8 cellular contexts compared by ENCODE assay signal in the genomic region with DNA sequence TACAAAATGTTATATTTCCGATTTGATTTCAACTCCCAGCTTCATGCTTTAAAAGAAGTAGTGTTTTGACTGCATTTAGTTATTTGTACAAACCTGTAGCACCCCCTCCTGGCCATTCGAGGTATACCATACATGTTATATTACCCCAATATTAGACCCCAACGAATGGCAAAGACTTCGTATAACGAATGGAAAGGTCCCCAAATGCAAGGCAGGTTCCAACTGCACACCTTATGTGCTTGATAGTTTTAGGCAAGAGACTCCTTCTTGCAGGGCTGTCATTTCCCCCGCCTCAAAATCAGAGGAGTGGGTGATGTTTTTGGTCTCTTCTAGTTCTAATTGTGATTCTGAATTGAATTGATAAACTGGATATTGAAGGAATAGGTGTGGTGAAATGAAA.
DNase-seq lines count a peak whose midpoint lies in the region; ATAC-seq and TF ChIP-seq lines count a peak whose summit lies in the region.

No MANE protein-coding gene starts in this region.

- H3K9me2 ChIP-seq in PC-3 (replicated peaks; ENCODE audit: low read length) = no peaks in the 10 kb centered on the region

- intact Hi-C loops in Caco-2 (cut with micrococcal nuclease; ENCODE audit: unreplicated experiment) = no loop called here
- intact Hi-C loops in PC-3 (cut with micrococcal nuclease) = no loop called here

- BruUV-seq in Caco-2 (replicated peaks; lab: Mats Ljungman, UMichigan) (no TSS peak), PC-3 (replicated peaks; lab: Mats Ljungman, UMichigan) (no TSS peak)

- no peaks in the 10 kb centered on the region for H4K20me1 ChIP-seq in PC-3 (ENCODE audit: low read length)

- no peak overlapping the region for H3K27ac Mint-ChIP-seq in Caco-2 (ENCODE audit: unreplicated experiment)

- peaks cover 15% of the 10 kb centered on the region for H3K27me3 Mint-ChIP-seq in Caco-2 (ENCODE audit: insufficient read depth, unreplicated experiment)

- H3K4me2 ChIP-seq in PC-3 (ENCODE audit: low read length) = no peak overlapping the region

- H3K36me3 ChIP-seq in Caco-2 (ENCODE audit: control insufficient read depth, insufficient read depth, low read length) = no peaks in the 10 kb centered on the region
- H3K36me3 ChIP-seq in PC-3 (ENCODE audit: low read depth, low read length) = no peaks in the 10 kb centered on the region
- H3K36me3 ChIP-seq in kidney epithelial cell (ENCODE audit: control insufficient read depth, insufficient read depth, low read length) = no peaks in the 10 kb centered on the region

- no peaks in the 10 kb centered on the region for H3K9me3 Mint-ChIP-seq in Caco-2 (ENCODE audit: unreplicated experiment)

- ATAC-seq in GM21381 (IDR thresholded peaks at IDR 0.05; ENCODE audit: unreplicated experiment) = peak; percentile 48
- ATAC-seq in PC-3 = no peak
- ATAC-seq in HG02678 (IDR thresholded peaks at IDR 0.05; ENCODE audit: unreplicated experiment) = no peak
- ATAC-seq in HG02938 (IDR thresholded peaks at IDR 0.05; ENCODE audit: unreplicated experiment) = no peak

- H2AFZ ChIP-seq in PC-3 (ENCODE audit: low read length) = no peak overlapping the region

- H3K4me3 Mint-ChIP-seq in Caco-2 (ENCODE audit: unreplicated experiment) = no peak overlapping the region

- H3K27ac ChIP-seq in PC-3 (ENCODE audit: low read length) = no peak overlapping the region

- H3K4me3 ChIP-seq in Caco-2 (ENCODE audit: low read depth, low read length) (no peak overlapping the region), PC-3 (ENCODE audit: low read length) (no peak overlapping the region), kidney epithelial cell (ENCODE audit: low read depth, low read length) (no peak overlapping the region)

- no peaks in the 10 kb centered on the region for H3K4me1 Mint-ChIP-seq in Caco-2 (ENCODE audit: low read depth, unreplicated experiment)

- H3K27me3 ChIP-seq in Caco-2 (replicated peaks; ENCODE audit: control insufficient read depth, insufficient read depth, low read length) (no peaks in the 10 kb centered on the region; the same call in 1 of the 2 replicates), PC-3 (ENCODE audit: low read length) (peaks cover 8% of the 10 kb centered on the region; the same call in 1 of the 2 replicates), kidney epithelial cell (ENCODE audit: control insufficient read depth, insufficient read depth, low read length) (no peaks in the 10 kb centered on the region)

- CTCF ChIA-PET in Caco-2 (lab: Charles Lee) = no interaction called here
- CTCF ChIA-PET in PC-3 (lab: Charles Lee) = interaction anchor here (0.6 to 1.2 kb wide), 4 partner anchors 10 to 40 kb away, joined by 3 to 5 read pairs (median 4); no protein-coding TSS in a partner anchor

- no peaks in the 10 kb centered on the region for H3K36me3 Mint-ChIP-seq in Caco-2 (ENCODE audit: insufficient read depth, unreplicated experiment)

- POLR2A ChIA-PET in Caco-2 (lab: Charles Lee) = no interaction called here
- POLR2A ChIA-PET in PC-3 (lab: Charles Lee; ENCODE audit: unreplicated experiment) = no interaction called here

- H3F3A ChIP-seq in PC-3 (ENCODE audit: low read length, unreplicated experiment) = no peaks in the 10 kb centered on the region

- DNase-seq in Caco-2 (no peak), PC-3 (peak; percentile 48), kidney epithelial cell (ENCODE audit: low read depth) (no peak), superior temporal gyrus (ENCODE audit: extremely low spot score) (peak; percentile 70)
- DNase-seq in activated naive CD8-positive, alpha-beta T cell treated with anti-CD3 and anti-CD28 coated beads, Interleukin-2, amount 50 U/mL, for 16 hours (ENCODE audit: low read depth, low spot score) = peak; percentile 51

- no peaks in the 10 kb centered on the region for H3K79me2 ChIP-seq in PC-3 (ENCODE audit: low read length)

- H3K9ac ChIP-seq in PC-3 (ENCODE audit: low read length) = no peak overlapping the region

- H3K9me3 ChIP-seq in Caco-2 = no peaks in the 10 kb centered on the region
- H3K9me3 ChIP-seq in PC-3 (ENCODE audit: low read length) = no peaks in the 10 kb centered on the region

- no peaks in the 10 kb centered on the region for H3K4me1 ChIP-seq in Caco-2
- 0 out of 2 replicates have a peak, but pooled peaks cover 1% of the 10 kb centered on the region for H3K4me1 ChIP-seq in PC-3 (ENCODE audit: insufficient read depth, low read length)

- peak; percentile 21 to 50 for TF ChIP-seq CTCF in Caco-2 (IDR thresholded peaks at IDR 0.05; ENCODE audit: insufficient read depth in 1 of 2, low read depth in 1 of 2, low read length in 1 of 2, severe bottlenecking in 1 of 2, unreplicated experiment in 1 of 2)
- TF ChIP-seq CTCF in PC-3 (conservative IDR thresholded peaks at IDR 0.05; ENCODE audit: low read depth, low read length) = peak; percentile 73
- peak; percentile 58 for TF ChIP-seq CTCF in kidney epithelial cell (IDR thresholded peaks at IDR 0.05; ENCODE audit: insufficient read depth, low read length, poor library complexity, severe bottlenecking)

Comparison
In these comparisons a context has a peak if more than half of its experiments do, and no peak if none do; other contexts are left out.
1. DNase-seq: peak in PC-3 (single experiment), activated naive CD8-positive, alpha-beta T cell treated with anti-CD3 and anti-CD28 coated beads, Interleukin-2, amount 50 U/mL, for 16 hours (single experiment) and superior temporal gyrus (single experiment); none in Caco-2 (0 of 2) and kidney epithelial cell (single experiment).
2. Peak in every context shown above with its lines, with median percentiles within 50 percentile points of each other: CTCF ChIP-seq.